In genomic region chr9:3939820-3940219, GRCh38 we compare ENCODE assay signal across 13 cellular contexts.
DNase-seq lines count a peak whose midpoint lies in the region; ATAC-seq and TF ChIP-seq lines count a peak whose summit lies in the region.
"Had no signal": no experiment of that assay in that cellular context is flagged by ENCODE, and none has a peak within 500 bp of the region (broad histone marks: within the 10 kb centered on the region; RNA-seq: fewer than 3 reads in every experiment).

No MANE protein-coding gene starts in this region.

- CTCF ChIA-PET in PC-3 (lab: Charles Lee): no interaction called here

- DNase-seq in HPDE6-E6E7 (ENCODE audit: extremely low spot score) (peak; percentile 4), PC-3 (peak; percentile 58), epithelial cell of prostate (ENCODE audit: low read depth, low spot score) (peak; percentile 8), kidney tubule cell (ENCODE audit: low spot score) (peak; percentile 36), NCI-H2029 treated with DMSO at 0.1 percent for 48 hours (lab: John Stamatoyannopoulos, UW) (no peak), T-helper 9 cell (no peak)
- no peak for DNase-seq in activated CD4-positive, alpha-beta T cell treated with anti-CD3 and anti-CD28 coated beads for 1 hour
- DNase-seq: C1 segment of cervical spinal cord; Calu3; CD4-positive, alpha-beta T cell; DMS 273 treated with DMSO at 0.1 percent for 48 hours; H9 had no signal

- no peaks in the 10 kb centered on the region for H4K20me1 ChIP-seq in PC-3 (ENCODE audit: low read length)

- BruUV-seq in PC-3 (replicated peaks; lab: Mats Ljungman, UMichigan): no TSS peak

- peak overlapping the region; percentile 33; the same call in 1 of the 2 replicates for H2AFZ ChIP-seq in PC-3 (ENCODE audit: low read length)
- H2AFZ ChIP-seq: GM23338 had no signal

- POLR2A ChIA-PET in PC-3 (lab: Charles Lee; ENCODE audit: unreplicated experiment): no interaction called here

- H3K9me3 ChIP-seq in PC-3 (ENCODE audit: low read length): no peaks in the 10 kb centered on the region

- H3F3A ChIP-seq in PC-3 (ENCODE audit: low read length, unreplicated experiment): no peaks in the 10 kb centered on the region

- no peak for TF ChIP-seq CTCF in PC-3 (conservative IDR thresholded peaks at IDR 0.05; ENCODE audit: low read depth, low read length)

- intact Hi-C loops in PC-3 (cut with micrococcal nuclease): no loop called here

- no peak overlapping the region for H3K4me3 ChIP-seq in PC-3 (ENCODE audit: low read length)
- H3K4me3 ChIP-seq: GM23338 had no signal

- H3K27ac ChIP-seq in PC-3 (ENCODE audit: low read length): peak overlapping the region; percentile 70
- H3K27ac ChIP-seq in epithelial cell of prostate: no peak overlapping the region

- H3K36me3 ChIP-seq in PC-3 (ENCODE audit: low read depth, low read length): no peaks in the 10 kb centered on the region

- peak overlapping the region; percentile 14; the same call in 1 of the 2 replicates for H3K9ac ChIP-seq in PC-3 (ENCODE audit: low read length)

- no peaks in the 10 kb centered on the region for H3K27me3 ChIP-seq in PC-3 (ENCODE audit: low read length)

- peaks cover 15% of the 10 kb centered on the region for H3K4me1 ChIP-seq in PC-3 (ENCODE audit: insufficient read depth, low read length)

- ATAC-seq in PC-3: peak; percentile 49
- ATAC-seq: GM23338 had no signal

- H3K4me2 ChIP-seq in PC-3 (ENCODE audit: low read length): peak overlapping the region; percentile 35; the same call in 1 of the 2 replicates
- H3K4me2 ChIP-seq: GM23338 had no signal

- no peaks in the 10 kb centered on the region for H3K79me2 ChIP-seq in PC-3 (ENCODE audit: low read length)

- no peaks in the 10 kb centered on the region for H3K9me2 ChIP-seq in PC-3 (replicated peaks; ENCODE audit: low read length)

Comparison
In these comparisons a context has a peak if more than half of its experiments do, and no peak if none do; other contexts are left out.
1. DNase-seq: peak in HPDE6-E6E7 (single experiment), PC-3 (single experiment), epithelial cell of prostate (single experiment) and kidney tubule cell (single experiment); none in activated CD4-positive, alpha-beta T cell treated with anti-CD3 and anti-CD28 coated beads for 1 hour (single experiment), NCI-H2029 treated with DMSO at 0.1 percent for 48 hours (single experiment) and T-helper 9 cell (single experiment).